8 cellular contexts compared by ENCODE assay signal in genomic region chr13:77478645-77478997, GRCh38. TPM values are rescaled to one million over a fixed set of nuclear protein-coding genes. Genes with fewer than 3 reads are reported as not detected.
DNase-seq lines count a peak whose midpoint lies in the region; ATAC-seq and TF ChIP-seq lines count a peak whose summit lies in the region.

No MANE protein-coding gene starts in this region.

- no peaks in the 10 kb centered on the region for H3K36me3 ChIP-seq in KOPT-K1 (ENCODE audit: insufficient read depth, low read length)
- no peaks in the 10 kb centered on the region for H3K36me3 ChIP-seq in endocrine pancreas (ENCODE audit: control insufficient read depth, insufficient read depth, low read length)
- H3K36me3 ChIP-seq in gastrocnemius medialis, result no peaks in the 10 kb centered on the region
- H3K36me3 ChIP-seq in uterus, result no peaks in the 10 kb centered on the region

- H3K4me1 ChIP-seq in endocrine pancreas (ENCODE audit: control insufficient read depth, insufficient read depth, low read length) (peaks cover 6% of the 10 kb centered on the region), gastrocnemius medialis (peaks cover 8 to 14% of the 10 kb centered on the region in 2 donors), uterus (no peaks in the 10 kb centered on the region)

- in situ Hi-C loops in gastrocnemius medialis (cut with MboI; ENCODE audit: low sequenced_read_pairs in 4 of 4), result loop anchor here in 2 of 4 donors (25.0 kb wide), 2 partner anchors 166 to 284 kb away; no protein-coding TSS in a partner anchor

- H3K4me3 ChIP-seq in endocrine pancreas (ENCODE audit: control insufficient read depth, insufficient read depth, low read length) (peak overlapping the region; percentile 77), gastrocnemius medialis (peak overlapping the region; percentile 56 to 68 (median 58)), uterus (peak overlapping the region in 1 of 2 donors; percentile 31)

- no peak for DNase-seq in gastrocnemius medialis
- no peak for DNase-seq in 8988T
- DNase-seq in uterus, result no peak
- DNase-seq in substantia nigra (lab: John Stamatoyannopoulos, UW), result no peak

- H3K27me3 ChIP-seq in endocrine pancreas (ENCODE audit: control insufficient read depth, insufficient read depth, low read length) (no peaks in the 10 kb centered on the region), gastrocnemius medialis (no peaks in the 10 kb centered on the region), uterus (no peaks in the 10 kb centered on the region)

- ATAC-seq in GM19395 (IDR thresholded peaks at IDR 0.05; ENCODE audit: unreplicated experiment), result peak; percentile 25
- ATAC-seq in gastrocnemius medialis, result peak in 1 of 2 donors; percentile 7
- no peak for ATAC-seq in GM18520 (IDR thresholded peaks at IDR 0.05; ENCODE audit: unreplicated experiment)

- TF ChIP-seq CTCF in gastrocnemius medialis (IDR thresholded peaks at IDR 0.05 in 4 of 5, conservative IDR thresholded peaks at IDR 0.05 in 1 of 5) (peak in 1 of 5 experiments; percentile 1), uterus (IDR thresholded peaks at IDR 0.05) (no peak)

- H3K27ac ChIP-seq in KOPT-K1 (ENCODE audit: low read depth, low read length, poor library complexity, severe bottlenecking) (peak overlapping the region; percentile 53), gastrocnemius medialis (peak overlapping the region; percentile 71 to 87 (median 77)), uterus (peak overlapping the region in 1 of 2 donors; percentile 51), substantia nigra (ENCODE audit: low read depth, low read length, poor library complexity, severe bottlenecking) (no peak overlapping the region)

- intact Hi-C loops in gastrocnemius medialis (cut with DNase I; ENCODE audit: low total_unique reads), result loop anchor here (1.0 to 5.0 kb wide), 2 partner anchors 149 to 206 kb away; no protein-coding TSS in a partner anchor
- intact Hi-C loops in uterus (cut with DNase I; ENCODE audit: low total_unique reads), result no loop called here

- H3K9me3 ChIP-seq in KOPT-K1 (ENCODE audit: insufficient read depth, low read length, poor library complexity, severe bottlenecking), result peaks cover 10% of the 10 kb centered on the region
- H3K9me3 ChIP-seq in endocrine pancreas (ENCODE audit: control insufficient read depth, low read length), result no peaks in the 10 kb centered on the region
- no peaks in the 10 kb centered on the region for H3K9me3 ChIP-seq in gastrocnemius medialis
- no peaks in the 10 kb centered on the region for H3K9me3 ChIP-seq in uterus

- TF ChIP-seq POLR2A in gastrocnemius medialis (IDR thresholded peaks at IDR 0.05), result no peak
- TF ChIP-seq POLR2A in uterus (IDR thresholded peaks at IDR 0.05), result no peak

- H3K9ac ChIP-seq in endocrine pancreas (ENCODE audit: control insufficient read depth, insufficient read depth, low read length), result no peak overlapping the region

RNA-seq across cellular contexts. Expression of gene SCEL, which starts 56.9 kb away (rescaled TPM):
- total RNA-seq in gastrocnemius medialis, result not detected
- under 1 TPM in 1 of 4 donors, not detected in 3; 0.48 TPM for total RNA-seq in uterus
